Comparison of ENCODE assay signal across 28 cellular contexts in the genomic region with DNA sequence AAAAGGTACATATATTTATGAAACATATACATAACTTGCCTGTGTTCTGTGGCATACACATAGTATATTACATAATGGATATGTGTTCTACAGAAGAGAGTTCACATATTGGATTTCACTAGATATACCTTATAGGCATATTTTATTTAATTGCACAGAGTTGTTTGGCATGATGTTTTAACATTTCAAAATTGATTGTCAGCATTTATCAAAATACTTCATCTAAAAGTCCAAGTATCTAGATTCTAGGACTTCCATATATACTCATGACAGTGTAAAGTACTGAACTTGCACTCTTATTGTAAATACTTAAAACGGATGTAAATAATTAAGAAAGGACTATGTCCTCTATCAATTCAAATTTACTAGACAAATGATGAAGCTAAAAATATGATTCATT.
"Had no signal": no experiment of that assay in that cellular context is flagged by ENCODE, and none has a peak within 500 bp of the region (broad histone marks: within the 10 kb centered on the region; RNA-seq: fewer than 3 reads in every experiment).

No MANE protein-coding gene starts in this region.

- H3K9me3 ChIP-seq: colonic mucosa, gastrocnemius medialis had no signal

- DNase-seq: colonic mucosa; cortex of kidney; effector CD8-positive, alpha-beta T cell; effector memory CD8-positive, alpha-beta T cell; endodermal cell; erythroblast; esophagus squamous epithelium; foreskin fibroblast; foreskin melanocyte; gastrocnemius medialis; glutamatergic neuron; head of caudate nucleus; heart right ventricle; hippocampal formation; left cardiac atrium; left lung; left ventricle myocardium superior; lower lobe of right lung; mesenchymal stem cell; mucosa of descending colon; naive B cell had no signal

- H3K36me3 Mint-ChIP-seq: naive B cell had no signal

- ATAC-seq: effector memory CD8-positive, alpha-beta T cell; esophagus mucosa; gastrocnemius medialis; heart right ventricle; left cardiac atrium; left lung; left ventricle myocardium superior; lower lobe of right lung; mucosa of descending colon had no signal

- H3K27me3 ChIP-seq: colonic mucosa, esophagus squamous epithelium, gastrocnemius medialis, heart right ventricle, left lung had no signal

- H3K36me3 ChIP-seq: colonic mucosa, esophagus squamous epithelium, gastrocnemius medialis, heart right ventricle, left lung, lower lobe of right lung had no signal

- H3K4me1 ChIP-seq: colonic mucosa, esophagus squamous epithelium, gastrocnemius medialis, heart right ventricle, left lung, lower lobe of right lung had no signal

- H3K27ac ChIP-seq: colonic mucosa, epithelial cell of prostate, esophagus squamous epithelium, gastrocnemius medialis, heart right ventricle, left lung, lower lobe of right lung had no signal

- H3K4me1 Mint-ChIP-seq: naive B cell had no signal

- H3K27me3 Mint-ChIP-seq: dendritic cell treated with granulocyte-macrophage colony-stimulating factor and Interleukin-4, amounts not matched to agents 40 ng/mL and 50 ng/mL, for 4 days; effector memory CD8-positive, alpha-beta T cell; naive B cell had no signal

- H3K4me3 ChIP-seq: colonic mucosa, esophagus squamous epithelium, gastrocnemius medialis, heart right ventricle, left lung, lower lobe of right lung, mucosa of descending colon had no signal

- FAIRE-seq: endometrium, islet of Langerhans, keratinocyte had no signal

- H3K27ac Mint-ChIP-seq: dendritic cell treated with granulocyte-macrophage colony-stimulating factor and Interleukin-4, amounts not matched to agents 40 ng/mL and 50 ng/mL, for 4 days; effector memory CD8-positive, alpha-beta T cell; endodermal cell; mesothelial cell of epicardium; naive B cell had no signal

- H3K4me3 Mint-ChIP-seq: dendritic cell treated with granulocyte-macrophage colony-stimulating factor and Interleukin-4, amounts not matched to agents 40 ng/mL and 50 ng/mL, for 4 days; effector memory CD8-positive, alpha-beta T cell; endodermal cell; mesothelial cell of epicardium; naive B cell had no signal
